In genomic region chr14:20493634-20494033, GRCh38 we compare ENCODE assay signal across 16 cellular contexts. TPM values are rescaled to one million over a fixed set of nuclear protein-coding genes. Genes with fewer than 3 reads are reported as not detected.
DNase-seq lines count a peak whose midpoint lies in the region; ATAC-seq lines count a peak whose summit lies in the region.
"Had no signal": no experiment of that assay in that cellular context is flagged by ENCODE, and none has a peak within 500 bp of the region (broad histone marks: within the 10 kb centered on the region; RNA-seq: fewer than 3 reads in every experiment).

No MANE protein-coding gene starts in this region.

- H3K9me3 Mint-ChIP-seq in activated CD4-positive, alpha-beta T cell treated with anti-CD3 and anti-CD28 coated beads, Interleukin-2, amount 10 ng/mL, durations not matched to agents 7 days and 5 days, result peaks cover 5% of the 10 kb centered on the region

- peak overlapping the region; percentile 73 for H3K27ac ChIP-seq in epithelial cell of prostate
- H3K27ac ChIP-seq: parathyroid adenoma had no signal

- no peak for DNase-seq in activated CD4-positive, alpha-beta T cell treated with anti-CD3 and anti-CD28 coated beads, Interleukin-2, amount 10 ng/mL, durations not matched to agents 7 days and 5 days
- DNase-seq in activated CD4-positive, alpha-beta T cell treated with anti-CD3 and anti-CD28 coated beads for 4 hours, result no peak
- peak; percentile 78 for DNase-seq in NOMO-1 treated with DMSO at 0.1 percent for 48 hours (lab: John Stamatoyannopoulos, UW; ENCODE audit: unreplicated experiment)
- no peak for DNase-seq in epithelial cell of prostate (ENCODE audit: low read depth, low spot score)
- DNase-seq in putamen (ENCODE audit: low spot score), result peak; percentile 40
- DNase-seq in ureter (ENCODE audit: low spot score), result no peak
- no peak for DNase-seq in germinal center (ENCODE audit: low spot score)
- DNase-seq: activated CD4-positive, CD25-positive, alpha-beta regulatory T cell treated with anti-CD3 and anti-CD28 coated beads, Interleukin-2, amount 50 U/mL, for 72 hours; activated gamma-delta T cell treated with Interleukin-2 at 50 U/mL for 16 hours; DND-41; foreskin melanocyte; NCI-H2171; stimulated activated CD4-positive, alpha-beta T cell treated with anti-CD3 and anti-CD28 coated beads, Interleukin-4, amount 100 ng/mL, for 4 hours had no signal

- no peak for ATAC-seq in GM21717 (IDR thresholded peaks at IDR 0.05; ENCODE audit: unreplicated experiment)

- POLR2A ChIA-PET in activated CD4-positive, alpha-beta T cell treated with anti-CD3 and anti-CD28 coated beads, Interleukin-2, amount 10 ng/mL, durations not matched to agents 7 days and 5 days (lab: Charles Lee), result no interaction called here

- H3K27me3 Mint-ChIP-seq in activated CD4-positive, alpha-beta T cell treated with anti-CD3 and anti-CD28 coated beads, Interleukin-2, amount 10 ng/mL, durations not matched to agents 7 days and 5 days, result no peaks in the 10 kb centered on the region

- CTCF ChIA-PET in activated CD4-positive, alpha-beta T cell treated with anti-CD3 and anti-CD28 coated beads, Interleukin-2, amount 10 ng/mL, durations not matched to agents 7 days and 5 days (lab: Charles Lee), result no interaction called here

- H3K4me1 Mint-ChIP-seq in activated CD4-positive, alpha-beta T cell treated with anti-CD3 and anti-CD28 coated beads, Interleukin-2, amount 10 ng/mL, durations not matched to agents 7 days and 5 days, result peaks cover 56% of the 10 kb centered on the region

- no peak overlapping the region for H3K4me3 Mint-ChIP-seq in activated CD4-positive, alpha-beta T cell treated with anti-CD3 and anti-CD28 coated beads, Interleukin-2, amount 10 ng/mL, durations not matched to agents 7 days and 5 days

- peak overlapping the region; percentile 70 for H3K27ac Mint-ChIP-seq in activated CD4-positive, alpha-beta T cell treated with anti-CD3 and anti-CD28 coated beads, Interleukin-2, amount 10 ng/mL, durations not matched to agents 7 days and 5 days

- H3K36me3 Mint-ChIP-seq in activated CD4-positive, alpha-beta T cell treated with anti-CD3 and anti-CD28 coated beads, Interleukin-2, amount 10 ng/mL, durations not matched to agents 7 days and 5 days (ENCODE audit: low read depth), result peaks cover 4% of the 10 kb centered on the region

RNA-seq across cellular contexts. Expression of gene RNASE10, which starts 11.7 kb away (rescaled TPM):
- under 1 TPM; 0.23 to 0.40 TPM for total RNA-seq in activated CD4-positive, alpha-beta T cell treated with anti-CD3 and anti-CD28 coated beads, Interleukin-2, amount 10 ng/mL, durations not matched to agents 7 days and 5 days
- 0.65 TPM for total RNA-seq in ureter
- total RNA-seq: kidney epithelial cell had no signal

RNA-seq across cellular contexts. Expression of gene PNP, which starts 24.4 kb away (rescaled TPM):
- 100 to 1,000 TPM; 178 to 183 TPM for total RNA-seq in activated CD4-positive, alpha-beta T cell treated with anti-CD3 and anti-CD28 coated beads, Interleukin-2, amount 10 ng/mL, durations not matched to agents 7 days and 5 days
- 23.8 TPM for total RNA-seq in ureter

RNA-seq across cellular contexts. Expression of gene PIP4P1, which starts 32.4 kb away (rescaled TPM):
- total RNA-seq in activated CD4-positive, alpha-beta T cell treated with anti-CD3 and anti-CD28 coated beads, Interleukin-2, amount 10 ng/mL, durations not matched to agents 7 days and 5 days, result 10 to 100 TPM; 33.9 to 40.8 TPM
- total RNA-seq in ureter, result 36.8 TPM

RNA-seq across cellular contexts. Expression of gene APEX1, which starts 38.6 kb away (rescaled TPM):
- total RNA-seq in activated CD4-positive, alpha-beta T cell treated with anti-CD3 and anti-CD28 coated beads, Interleukin-2, amount 10 ng/mL, durations not matched to agents 7 days and 5 days, result 100 to 1,000 TPM; 131 to 144 TPM
- 169 TPM for total RNA-seq in ureter

RNA-seq across cellular contexts. Expression of gene OSGEP, which starts 39.0 kb away (rescaled TPM):
- total RNA-seq in activated CD4-positive, alpha-beta T cell treated with anti-CD3 and anti-CD28 coated beads, Interleukin-2, amount 10 ng/mL, durations not matched to agents 7 days and 5 days, result 10 to 100 TPM; 58.5 to 59.8 TPM
- total RNA-seq in ureter, result 39.7 TPM

Comparison
In these comparisons a context has a peak if more than half of its experiments do, and no peak if none do; other contexts are left out.
1. DNase-seq: peak in NOMO-1 treated with DMSO at 0.1 percent for 48 hours (single experiment) and putamen (single experiment); none in activated CD4-positive, alpha-beta T cell treated with anti-CD3 and anti-CD28 coated beads, Interleukin-2, amount 10 ng/mL, durations not matched to agents 7 days and 5 days (single experiment), activated CD4-positive, alpha-beta T cell treated with anti-CD3 and anti-CD28 coated beads for 4 hours (0 of 2), epithelial cell of prostate (single experiment), ureter (single experiment) and germinal center (single experiment).